1 cellular context compared by ENCODE assay signal in the genomic region with DNA sequence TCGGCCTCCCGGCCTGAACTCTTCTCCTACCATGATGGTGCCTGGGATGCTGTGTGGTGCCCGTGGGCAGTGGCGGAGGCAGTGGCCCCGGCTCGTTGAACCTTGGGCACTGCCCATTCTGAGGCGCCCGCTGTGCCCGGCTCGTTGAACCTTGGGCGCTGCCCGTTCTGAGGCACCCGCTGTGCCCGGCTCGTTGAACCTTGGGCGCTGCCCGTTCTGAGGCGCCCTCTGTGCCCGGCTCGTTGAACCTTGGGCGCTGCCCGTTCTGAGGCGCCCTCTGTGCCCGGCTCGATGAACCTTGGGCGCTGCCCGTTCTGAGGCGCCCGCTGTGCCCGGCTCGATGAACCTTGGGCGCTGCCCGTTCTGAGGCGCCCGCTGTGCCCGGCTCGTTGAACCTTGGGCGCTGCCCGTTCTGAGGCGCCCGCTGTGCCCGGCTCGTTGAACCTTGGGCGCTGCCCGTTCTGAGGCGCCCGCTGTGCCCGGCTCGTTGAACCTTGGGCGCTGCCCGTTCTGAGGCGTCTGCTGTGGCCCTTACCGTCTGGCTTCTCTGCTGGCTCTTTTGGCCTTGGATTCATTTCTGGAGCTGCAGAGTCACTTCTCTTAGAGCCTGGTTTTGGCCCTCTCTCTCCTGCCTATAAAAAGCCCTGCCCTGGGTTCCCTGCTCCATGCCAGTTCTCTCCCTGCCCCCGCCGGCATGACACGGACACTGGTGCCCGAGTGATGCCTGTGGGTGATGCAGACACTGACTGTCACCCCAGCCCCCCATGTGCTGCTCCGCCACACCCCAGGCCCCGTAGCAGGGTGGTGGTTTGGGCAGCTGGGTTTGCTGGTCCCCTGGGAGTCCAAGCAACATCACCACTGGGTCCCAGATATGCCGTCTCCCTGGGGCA.
TF ChIP-seq lines count a peak whose summit lies in the region.

No MANE protein-coding gene starts in this region.

TF ChIP-seq in HepG2, 621 proteins besides CTCF, POLR2A, EP300 and RAD21:
- TF ChIP-seq HNRNPL (IDR thresholded peaks at IDR 0.05; ENCODE audit: low read depth, low read length), result peak; percentile 96
